Comparison of ENCODE assay signal across 21 cellular contexts in the genomic region with DNA sequence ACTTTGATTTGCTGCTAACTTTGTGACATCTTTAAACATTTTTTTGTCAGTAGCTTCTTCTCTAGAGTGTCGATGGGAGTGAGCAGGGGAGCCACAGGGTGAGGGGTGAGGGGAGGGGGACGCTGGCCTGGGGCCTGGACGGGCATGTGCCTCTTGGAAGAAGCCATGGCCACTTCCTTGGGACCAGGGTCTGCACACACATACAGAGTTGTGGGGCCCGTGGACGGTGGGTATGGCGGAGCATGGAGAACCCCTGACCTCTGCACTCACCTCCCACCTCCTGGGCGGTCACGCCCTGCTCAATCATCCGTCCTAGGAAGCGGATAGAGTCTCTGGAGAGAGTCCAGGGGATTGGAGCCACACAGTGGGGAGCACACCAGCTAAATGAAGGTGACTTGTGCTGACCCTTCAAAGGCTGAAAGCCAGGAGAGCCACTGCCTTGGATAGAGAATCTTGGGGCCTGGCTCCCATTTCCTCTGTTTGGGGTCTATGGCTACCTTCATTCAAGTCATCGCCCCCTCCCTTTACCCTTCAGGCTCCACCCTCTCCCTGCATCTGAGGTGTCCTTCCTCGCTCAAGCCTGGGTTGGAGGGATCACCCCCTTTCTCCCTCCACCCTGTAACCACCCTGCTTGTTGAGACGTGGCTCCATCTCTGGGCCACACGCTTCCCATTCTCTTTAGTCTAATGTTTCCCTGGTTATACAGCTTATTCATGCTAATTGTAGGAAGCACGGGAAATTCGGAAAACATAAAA.
"Had no signal": no experiment of that assay in that cellular context is flagged by ENCODE, and none has a peak within 500 bp of the region (broad histone marks: within the 10 kb centered on the region; RNA-seq: fewer than 3 reads in every experiment).

No MANE protein-coding gene starts in this region.

- H3K36me3 ChIP-seq: ascending aorta, gastroesophageal sphincter, heart left ventricle, thoracic aorta, uterus had no signal

- H3K27ac ChIP-seq: coronary artery, psoas muscle, thoracic aorta had no signal

- FAIRE-seq: small intestine had no signal

- H3K9me3 Mint-ChIP-seq: WTC11 had no signal

- H3K36me3 Mint-ChIP-seq: activated CD4-positive, alpha-beta memory T cell treated with anti-CD3 and anti-CD28 coated beads for 36 hours; activated CD8-positive, alpha-beta memory T cell treated with anti-CD3 and anti-CD28 coated beads, Interleukin-2, amount 10 ng/mL, durations not matched to agents 7 days and 5 days; T-cell; WTC11 had no signal

- H3K4me1 ChIP-seq: psoas muscle had no signal

- H3K4me3 Mint-ChIP-seq: activated CD4-positive, alpha-beta memory T cell treated with anti-CD3 and anti-CD28 coated beads for 36 hours; activated CD8-positive, alpha-beta memory T cell treated with anti-CD3 and anti-CD28 coated beads, Interleukin-2, amount 10 ng/mL, durations not matched to agents 7 days and 5 days; neural crest cell; T-cell; WTC11 had no signal

- H3K9me3 ChIP-seq: SK-N-SH, thoracic aorta, uterus had no signal

- H3K4me3 ChIP-seq: ascending aorta, coronary artery, gastroesophageal sphincter, heart left ventricle, psoas muscle, thoracic aorta, uterus had no signal

- H3K9ac ChIP-seq: SK-N-SH had no signal

- H3K27ac Mint-ChIP-seq: activated CD4-positive, alpha-beta memory T cell treated with anti-CD3 and anti-CD28 coated beads for 36 hours; activated CD8-positive, alpha-beta memory T cell treated with anti-CD3 and anti-CD28 coated beads, Interleukin-2, amount 10 ng/mL, durations not matched to agents 7 days and 5 days; activated T-helper 2 cell treated with anti-CD3 and anti-CD28 coated beads, Interferon-gamma antibody, Interleukin-2, Interleukin-4, amounts not matched to agents 10 μg/mL and 5 μg/mL and 100 μg/mL, durations not matched to agents 14 hours and 24 hours and 36 hours; T-cell; WTC11 had no signal

- H3K4me1 Mint-ChIP-seq: activated CD8-positive, alpha-beta memory T cell treated with anti-CD3 and anti-CD28 coated beads, Interleukin-2, amount 10 ng/mL, durations not matched to agents 7 days and 5 days; T-cell had no signal

- H3K27me3 ChIP-seq: ascending aorta, gastroesophageal sphincter, heart left ventricle, uterus had no signal

- DNase-seq: activated CD4-positive, alpha-beta memory T cell treated with anti-CD3 and anti-CD28 coated beads for 36 hours; activated CD4-positive, alpha-beta T cell treated with anti-CD3 and anti-CD28 coated beads for 4 hours; activated CD8-positive, alpha-beta memory T cell treated with anti-CD3 and anti-CD28 coated beads, Interleukin-2, amount 10 ng/mL, durations not matched to agents 7 days and 5 days; activated naive CD4-positive, alpha-beta T cell treated with anti-CD3 and anti-CD28 coated beads, Interleukin-2, amount 50 U/mL, for 16 hours; activated T-cell treated with anti-CD3 and anti-CD28 coated beads, Interleukin-2, amount 50 U/mL, for 1 hour; heart left ventricle; midbrain; psoas muscle; right cardiac atrium; small intestine; stimulated activated CD4-positive, alpha-beta T cell treated with anti-CD3 and anti-CD28 coated beads, Interleukin-4, amount 100 ng/mL, for 1 hour; T-cell had no signal

- H3K4me2 ChIP-seq: SK-N-SH had no signal

- H3K27me3 Mint-ChIP-seq: activated CD4-positive, alpha-beta memory T cell treated with anti-CD3 and anti-CD28 coated beads for 36 hours; activated CD8-positive, alpha-beta memory T cell treated with anti-CD3 and anti-CD28 coated beads, Interleukin-2, amount 10 ng/mL, durations not matched to agents 7 days and 5 days; T-cell had no signal
